Comparison of ENCODE assay signal across 23 cellular contexts in genomic region chr5:116467444-116467843, GRCh38.
"Had no signal": no experiment of that assay in that cellular context is flagged by ENCODE, and none has a peak within 500 bp of the region (broad histone marks: within the 10 kb centered on the region; RNA-seq: fewer than 3 reads in every experiment).

No MANE protein-coding gene starts in this region.

- H3K36me3 Mint-ChIP-seq: stimulated activated effector memory CD8-positive, alpha-beta T cell treated with anti-CD3 and anti-CD28 coated beads, Interleukin-12 subunit alpha, Interleukin-12 subunit beta, amount 100 ng/mL, for 72 hours had no signal

- H3K27me3 ChIP-seq: esophagus muscularis mucosa, hepatocyte, ovary, thyroid gland had no signal

- H3K27ac Mint-ChIP-seq: progenitor cell of endocrine pancreas; stimulated activated effector memory CD8-positive, alpha-beta T cell treated with anti-CD3 and anti-CD28 coated beads, Interleukin-12 subunit alpha, Interleukin-12 subunit beta, amount 100 ng/mL, for 72 hours; type B pancreatic cell had no signal

- H3K36me3 ChIP-seq: ovary had no signal

- H3K4me3 ChIP-seq: esophagus muscularis mucosa, hepatocyte, mucosa of descending colon, ovary, thyroid gland had no signal

- H3K4me1 ChIP-seq: esophagus muscularis mucosa, thyroid gland had no signal

- H3K4me3 Mint-ChIP-seq: naive thymus-derived CD8-positive, alpha-beta T cell; neural crest cell; stimulated activated effector memory CD8-positive, alpha-beta T cell treated with anti-CD3 and anti-CD28 coated beads, Interleukin-12 subunit alpha, Interleukin-12 subunit beta, amount 100 ng/mL, for 72 hours; type B pancreatic cell had no signal

- FAIRE-seq: islet of Langerhans, urothelium cell line had no signal

- H3K27ac ChIP-seq: epithelial cell of prostate, esophagus muscularis mucosa, hepatocyte, ovary, thyroid gland had no signal

- H3K27me3 Mint-ChIP-seq: naive thymus-derived CD8-positive, alpha-beta T cell; progenitor cell of endocrine pancreas; type B pancreatic cell had no signal

- H3K9me3 ChIP-seq: mucosa of descending colon, ovary, thyroid gland had no signal

- ATAC-seq: mucosa of descending colon; naive thymus-derived CD8-positive, alpha-beta T cell; stimulated activated effector memory CD8-positive, alpha-beta T cell treated with anti-CD3 and anti-CD28 coated beads, Interleukin-12 subunit alpha, Interleukin-12 subunit beta, amount 100 ng/mL, for 72 hours; stimulated activated naive CD8-positive, alpha-beta T cell treated with anti-CD3 and anti-CD28 coated beads, Interleukin-15, Interleukin-2, amounts not matched to agents 100 U/mL and 50 U/mL, for 24 hours had no signal

- H3K9me3 Mint-ChIP-seq: type B pancreatic cell had no signal

- DNase-seq: central memory CD4-positive, alpha-beta T cell; cortex of kidney; effector memory CD4-positive, alpha-beta T cell; head of caudate nucleus; kidney glomerular epithelial cell; mammary epithelial cell; mucosa of descending colon; naive thymus-derived CD8-positive, alpha-beta T cell; nucleus accumbens; ovary; stimulated activated CD4-positive, alpha-beta T cell treated with anti-CD3 and anti-CD28 coated beads, Interleukin-4, amount 100 ng/mL, for 1 hour; stimulated activated CD8-positive, alpha-beta memory T cell treated with anti-CD3 and anti-CD28 coated beads, Interleukin-4, amount 100 ng/mL, for 48 hours; stimulated activated naive CD8-positive, alpha-beta T cell treated with anti-CD3 and anti-CD28 coated beads, Interleukin-15, Interleukin-2, amounts not matched to agents 100 U/mL and 50 U/mL, for 24 hours; thyroid gland had no signal

- H3K4me1 Mint-ChIP-seq: stimulated activated effector memory CD8-positive, alpha-beta T cell treated with anti-CD3 and anti-CD28 coated beads, Interleukin-12 subunit alpha, Interleukin-12 subunit beta, amount 100 ng/mL, for 72 hours had no signal
